19 cellular contexts compared by ENCODE assay signal in the genomic region with DNA sequence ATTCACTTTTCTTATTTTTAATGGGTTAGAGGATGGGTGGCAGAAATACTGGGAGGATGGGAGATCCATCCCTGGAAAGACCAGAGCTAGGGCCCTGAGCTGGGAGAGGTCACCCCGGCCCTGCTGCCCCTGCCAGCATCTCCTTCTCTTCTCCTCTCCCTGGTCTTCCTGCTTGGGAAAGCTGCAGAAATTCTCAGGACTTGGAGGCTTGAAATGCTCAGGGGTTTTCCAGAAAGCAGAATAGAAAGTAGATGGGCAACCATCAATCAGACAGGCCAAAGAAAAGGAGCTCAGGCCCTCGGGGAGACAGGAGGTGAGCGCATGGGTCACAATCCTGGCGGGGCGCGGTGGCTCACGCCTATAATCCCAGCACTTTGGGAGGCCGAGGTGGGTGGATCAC. TPM values are rescaled to one million over a fixed set of nuclear protein-coding genes. Genes with fewer than 3 reads are reported as not detected.
DNase-seq lines count a peak whose midpoint lies in the region; ATAC-seq, FAIRE-seq and TF ChIP-seq lines count a peak whose summit lies in the region.
"Had no signal": no experiment of that assay in that cellular context is flagged by ENCODE, and none has a peak within 500 bp of the region (broad histone marks: within the 10 kb centered on the region; RNA-seq: fewer than 3 reads in every experiment).

No MANE protein-coding gene starts in this region.

- H3K27ac Mint-ChIP-seq in stimulated activated naive CD8-positive, alpha-beta T cell treated with anti-CD3 and anti-CD28 coated beads, Interleukin-15, Interleukin-2, amounts not matched to agents 100 ng/mL and 50 ng/mL, for 24 hours = peak overlapping the region; percentile 95
- H3K27ac Mint-ChIP-seq in T-helper 17 cell (peak overlapping the region; percentile 96), immature natural killer cell (peak overlapping the region; percentile 93 to 100 (median 98))

- H3K9me3 ChIP-seq in T-helper 17 cell (ENCODE audit: control insufficient read depth, low read length, poor library complexity, severe bottlenecking) = no peaks in the 10 kb centered on the region
- H3K9me3 ChIP-seq: mucosa of descending colon had no signal

- H3K4me3 Mint-ChIP-seq in stimulated activated naive CD8-positive, alpha-beta T cell treated with anti-CD3 and anti-CD28 coated beads, Interleukin-15, Interleukin-2, amounts not matched to agents 100 ng/mL and 50 ng/mL, for 24 hours = peak overlapping the region; percentile 66
- no peak overlapping the region for H3K4me3 Mint-ChIP-seq in T-helper 17 cell
- H3K4me3 Mint-ChIP-seq in immature natural killer cell = peak overlapping the region; percentile 51 to 87 (median 60)

- no peak for DNase-seq in stimulated activated naive CD8-positive, alpha-beta T cell treated with anti-CD3 and anti-CD28 coated beads, Interleukin-15, Interleukin-2, amounts not matched to agents 100 U/mL and 50 U/mL, for 24 hours
- DNase-seq in T-helper 17 cell = no peak
- no peak for DNase-seq in immature natural killer cell
- no peak for DNase-seq in sciatic nerve (ENCODE audit: low spot score)
- DNase-seq in iPS-NIHi11 (ENCODE audit: low spot score) = no peak
- DNase-seq in D721Med (ENCODE audit: insufficient read length, low spot score) = no peak
- DNase-seq in amygdala (lab: John Stamatoyannopoulos, UW) = no peak
- DNase-seq: DMS153; effector CD4-positive, alpha-beta T cell; left cardiac atrium; mucosa of descending colon; NCI-H1092 treated with DMSO at 0.1 percent for 48 hours; NCI-H2171; Right ventricle myocardium superior; T1000 had no signal

- H3K4me1 Mint-ChIP-seq in stimulated activated naive CD8-positive, alpha-beta T cell treated with anti-CD3 and anti-CD28 coated beads, Interleukin-15, Interleukin-2, amounts not matched to agents 100 ng/mL and 50 ng/mL, for 24 hours (ENCODE audit: low read depth) = peaks cover 72% of the 10 kb centered on the region
- H3K4me1 Mint-ChIP-seq in T-helper 17 cell (peaks cover 37% of the 10 kb centered on the region), immature natural killer cell (peaks cover 75% of the 10 kb centered on the region in 2 donors)

- intact Hi-C loops in sciatic nerve (cut with DNase I) = no loop called here

- H3K36me3 Mint-ChIP-seq in stimulated activated naive CD8-positive, alpha-beta T cell treated with anti-CD3 and anti-CD28 coated beads, Interleukin-15, Interleukin-2, amounts not matched to agents 100 ng/mL and 50 ng/mL, for 24 hours (ENCODE audit: low read depth) = no peaks in the 10 kb centered on the region
- no peaks in the 10 kb centered on the region for H3K36me3 Mint-ChIP-seq in T-helper 17 cell (ENCODE audit: low read depth)
- H3K36me3 Mint-ChIP-seq in immature natural killer cell = peaks cover 0 to 5% (median 0%) of the 10 kb centered on the region in 3 donors
- H3K36me3 Mint-ChIP-seq: activated naive CD4-positive, alpha-beta T cell treated with anti-CD3 and anti-CD28 coated beads, Interleukin-2, amount 50 U/mL, for 72 hours had no signal

- no peak for FAIRE-seq in D721Med (lab: Jason Lieb, UNC)
- FAIRE-seq: bronchial epithelial cell had no signal

- ATAC-seq in stimulated activated naive CD8-positive, alpha-beta T cell treated with anti-CD3 and anti-CD28 coated beads, Interleukin-15, Interleukin-2, amounts not matched to agents 100 U/mL and 50 U/mL, for 24 hours = no peak
- ATAC-seq in T-helper 17 cell (no peak), sciatic nerve (no peak)
- ATAC-seq: left cardiac atrium had no signal

- no peak for TF ChIP-seq CTCF in D721Med (IDR thresholded peaks at IDR 0.05; ENCODE audit: insufficient read depth, missing control alignments)

- H3K9me3 Mint-ChIP-seq in stimulated activated naive CD8-positive, alpha-beta T cell treated with anti-CD3 and anti-CD28 coated beads, Interleukin-15, Interleukin-2, amounts not matched to agents 100 ng/mL and 50 ng/mL, for 24 hours = no peaks in the 10 kb centered on the region
- no peaks in the 10 kb centered on the region for H3K9me3 Mint-ChIP-seq in immature natural killer cell
- H3K9me3 Mint-ChIP-seq: activated naive CD4-positive, alpha-beta T cell treated with anti-CD3 and anti-CD28 coated beads, Interleukin-2, amount 50 U/mL, for 72 hours had no signal

- no peaks in the 10 kb centered on the region for H3K27me3 Mint-ChIP-seq in stimulated activated naive CD8-positive, alpha-beta T cell treated with anti-CD3 and anti-CD28 coated beads, Interleukin-15, Interleukin-2, amounts not matched to agents 100 ng/mL and 50 ng/mL, for 24 hours
- H3K27me3 Mint-ChIP-seq in T-helper 17 cell (no peaks in the 10 kb centered on the region), immature natural killer cell (ENCODE audit: low read depth in 3 of 3) (peaks cover 2 to 13% (median 9%) of the 10 kb centered on the region in 3 donors)

RNA-seq across cellular contexts. Expression of a gene that starts 1.5 kb away (rescaled TPM):
- total RNA-seq in T-helper 17 cell = 1 to 10 TPM; 1.4 to 4.4 TPM
- polyA plus RNA-seq in immature natural killer cell = 10 to 100 TPM; 16.7 to 22.2 (median 21.7) TPM
- 1.1 TPM for total RNA-seq in sciatic nerve
- total RNA-seq: progenitor cell of endocrine pancreas, Right ventricle myocardium superior had no signal

RNA-seq across cellular contexts. Expression of a gene that starts 21.5 kb away (rescaled TPM):
- total RNA-seq in T-helper 17 cell (10 to 100 TPM; 21.5 to 24.6 TPM), sciatic nerve (8.9 TPM)
- 100 to 1,000 TPM; 494 to 885 (median 545) TPM for polyA plus RNA-seq in immature natural killer cell

RNA-seq across cellular contexts. Expression of a gene that starts 53.9 kb away (rescaled TPM):
- total RNA-seq in T-helper 17 cell (10 to 100 TPM; 73.9 to 87.9 TPM), sciatic nerve (115 TPM)
- polyA plus RNA-seq in immature natural killer cell = 1 to 10 TPM; 4.5 to 9.6 (median 9.1) TPM

RNA-seq across cellular contexts. Expression of a gene that starts 57.9 kb away (rescaled TPM):
- total RNA-seq in T-helper 17 cell (10 to 100 TPM; 11.7 to 13.5 TPM), sciatic nerve (12.3 TPM)
- 10 to 100 TPM in 2 of 3 donors, 1 to 10 TPM in 1; 9.0 to 43.0 (median 16.8) TPM for polyA plus RNA-seq in immature natural killer cell
